ENCODE assay signal across 26 cellular contexts in the genomic region with DNA sequence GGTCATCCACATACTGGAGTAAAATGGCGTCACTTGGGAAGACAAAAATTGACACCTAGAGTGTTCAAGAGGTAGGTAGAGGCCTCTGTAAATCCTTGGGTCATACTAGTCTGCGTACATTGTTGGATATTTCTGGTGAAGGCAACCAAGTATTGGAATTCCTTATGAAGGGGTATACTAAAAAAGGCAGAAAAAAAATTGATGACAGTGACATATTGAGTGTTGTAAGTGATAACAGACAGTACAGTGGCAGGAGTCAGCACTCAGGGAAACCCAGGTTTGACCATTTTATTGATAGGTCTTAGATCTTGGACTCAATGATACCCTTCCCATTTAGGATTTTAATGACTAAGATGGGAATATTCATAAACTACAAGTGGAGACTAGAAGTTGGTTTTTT.
"Had no signal": no experiment of that assay in that cellular context is flagged by ENCODE, and none has a peak within 500 bp of the region (broad histone marks: within the 10 kb centered on the region; RNA-seq: fewer than 3 reads in every experiment).

No MANE protein-coding gene starts in this region.

- H3K36me3 ChIP-seq: stomach, suprapubic skin, thoracic aorta, thyroid gland, tibial artery, tibial nerve, transverse colon, upper lobe of left lung, upper lobe of right lung, uterus, vagina had no signal

- DNase-seq: stimulated activated CD4-positive, alpha-beta T cell treated with anti-CD3 and anti-CD28 coated beads, Interleukin-2, amount 100 ng/mL, for 48 hours; stimulated activated CD4-positive, alpha-beta T cell treated with anti-CD3 and anti-CD28 coated beads, Interleukin-4, amount 100 ng/mL, for 1 hour; stimulated activated CD4-positive, alpha-beta T cell treated with anti-CD3 and anti-CD28 coated beads, Interleukin-4, amount 100 ng/mL, for 24 hours; stimulated activated CD4-positive, alpha-beta T cell treated with anti-CD3 and anti-CD28 coated beads, Interleukin-4, amount 100 ng/mL, for 4 hours; stimulated activated CD8-positive, alpha-beta memory T cell treated with anti-CD3 and anti-CD28 coated beads, Interleukin-4, amount 100 ng/mL, for 48 hours; stimulated activated naive B cell treated with anti-CD40 and anti-IgM and Interleukin-4, amounts not matched to agents 10 μg/mL and 1 μg/mL and 100 μg/mL, for 72 hours; stimulated activated naive CD4-positive, alpha-beta T cell; stimulated activated naive CD4-positive, alpha-beta T cell treated with Interleukin-2 at 50 U/mL for 16 hours; stimulated activated naive CD8-positive, alpha-beta T cell treated with anti-CD3 and anti-CD28 coated beads, Interleukin-15, amount 100 ng/mL, for 72 hours; stimulated activated naive CD8-positive, alpha-beta T cell treated with anti-CD3 and anti-CD28 coated beads, Interleukin-15, Interleukin-2, amounts not matched to agents 100 U/mL and 50 U/mL, for 24 hours; stomach; substantia nigra; testis; thyroid gland; tibial artery; transverse colon; trophoblast cell; upper lobe of left lung; upper lobe of right lung; uterus had no signal

- H3K4me3 ChIP-seq: stomach, suprapubic skin, testis, thoracic aorta, thyroid gland, tibial artery, tibial nerve, transverse colon, upper lobe of left lung, upper lobe of right lung, uterus, vagina had no signal

- ATAC-seq: stimulated activated effector memory CD8-positive, alpha-beta T cell treated with anti-CD3 and anti-CD28 coated beads, Interleukin-12 subunit alpha, Interleukin-12 subunit beta, amount 100 ng/mL, for 72 hours; stimulated activated memory B cell treated with anti-CD40 and anti-IgM and Interleukin-4, amounts not matched to agents 10 μg/mL and 1 μg/mL and 100 μg/mL, for 72 hours; stimulated activated naive B cell treated with anti-CD40 and anti-IgM and Interleukin-4, amounts not matched to agents 10 μg/mL and 1 μg/mL and 100 μg/mL, for 72 hours; stimulated activated naive CD8-positive, alpha-beta T cell treated with anti-CD3 and anti-CD28 coated beads, Interleukin-15, amount 100 ng/mL, for 72 hours; stimulated activated naive CD8-positive, alpha-beta T cell treated with anti-CD3 and anti-CD28 coated beads, Interleukin-15, Interleukin-2, amounts not matched to agents 100 U/mL and 50 U/mL, for 24 hours; upper lobe of right lung had no signal

- H3K9me3 ChIP-seq: suprapubic skin, testis, thoracic aorta, thyroid gland, tibial artery, tibial nerve, transverse colon, upper lobe of left lung, upper lobe of right lung, uterus, vagina had no signal

- H3K27ac ChIP-seq: stomach, suprapubic skin, testis, thoracic aorta, thyroid gland, tibial artery, tibial nerve, transverse colon, upper lobe of left lung, upper lobe of right lung, uterus, vagina had no signal

- H3K4me1 ChIP-seq: stomach, suprapubic skin, testis, thyroid gland, tibial artery, tibial nerve, transverse colon, upper lobe of left lung, upper lobe of right lung, uterus, vagina had no signal

- H3K27me3 ChIP-seq: stomach, suprapubic skin, testis, thyroid gland, tibial artery, tibial nerve, transverse colon, upper lobe of left lung, upper lobe of right lung, uterus, vagina had no signal
